Comparison of ENCODE assay signal across 9 cellular contexts in the genomic region with DNA sequence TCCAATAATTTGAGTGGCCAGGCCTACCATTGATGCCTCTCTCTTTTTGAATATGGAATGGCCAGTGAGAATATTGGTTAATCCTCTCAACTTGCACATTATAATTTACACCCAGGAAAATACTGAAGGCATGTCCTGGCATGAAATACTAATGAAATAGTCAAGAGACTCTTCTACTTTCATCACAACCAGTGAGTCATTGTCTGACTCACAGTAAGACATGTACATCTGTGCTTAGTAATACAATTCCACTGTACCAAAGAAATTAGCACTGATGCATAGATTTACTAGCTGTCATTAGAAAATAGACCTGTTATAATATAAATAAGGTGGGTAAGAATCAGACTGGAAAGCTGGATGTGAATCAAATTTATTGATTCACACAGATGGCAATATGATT. TPM values are rescaled to one million over a fixed set of nuclear protein-coding genes. Genes with fewer than 3 reads are reported as not detected.
DNase-seq lines count a peak whose midpoint lies in the region; ATAC-seq, FAIRE-seq and TF ChIP-seq lines count a peak whose summit lies in the region.
"Had no signal": no experiment of that assay in that cellular context is flagged by ENCODE, and none has a peak within 500 bp of the region (broad histone marks: within the 10 kb centered on the region; RNA-seq: fewer than 3 reads in every experiment).

No MANE protein-coding gene starts in this region.

- ATAC-seq in GM21825 (IDR thresholded peaks at IDR 0.05; ENCODE audit: unreplicated experiment) (peak; percentile 69), lower lobe of right lung (no peak)

- DNase-seq in D721Med (ENCODE audit: insufficient read length, low spot score) (no peak), NCI-H1417 treated with DMSO at 0.1 percent for 48 hours (lab: John Stamatoyannopoulos, UW) (peak; percentile 23), fibroblast of pulmonary artery (ENCODE audit: low read depth) (peak; percentile 70), T-helper 1 cell (no peak), lower lobe of right lung (no peak), frontal cortex (ENCODE audit: low spot score in 2 of 2) (no peak), putamen (ENCODE audit: low spot score) (no peak)

- intact Hi-C loops in lower lobe of right lung (cut with DNase I), result no loop called here

- H3K36me3 ChIP-seq in lower lobe of right lung, result no peaks in the 10 kb centered on the region

- FAIRE-seq in D721Med (lab: Jason Lieb, UNC) (peak; percentile 53), frontal cortex (lab: Jason Lieb, UNC) (no peak)

- H3K27me3 ChIP-seq in lower lobe of right lung (ENCODE audit: low read depth), result no peaks in the 10 kb centered on the region

- H3K4me3 ChIP-seq in fibroblast of pulmonary artery (replicated peaks; ENCODE audit: low read depth, low read length) (no peak overlapping the region), lower lobe of right lung (no peak overlapping the region)

- H3K4me1 ChIP-seq in lower lobe of right lung, result no peaks in the 10 kb centered on the region

- H3K9me3 ChIP-seq in lower lobe of right lung, result no peaks in the 10 kb centered on the region

- no peak overlapping the region for H3K27ac ChIP-seq in lower lobe of right lung

- TF ChIP-seq CTCF in D721Med (IDR thresholded peaks at IDR 0.05; ENCODE audit: insufficient read depth, missing control alignments), result no peak
- TF ChIP-seq CTCF in fibroblast of pulmonary artery (IDR thresholded peaks at IDR 0.05; ENCODE audit: low read length, missing control alignments), result no peak
- TF ChIP-seq CTCF in lower lobe of right lung (IDR thresholded peaks at IDR 0.05), result no peak

RNA-seq across cellular contexts. Expression of gene KCNC2, which starts 31.6 kb away (rescaled TPM):
- not detected for total RNA-seq in lower lobe of right lung
- 22.4 TPM for total RNA-seq in frontal cortex
- total RNA-seq: lung microvascular endothelial cell had no signal

Comparison
In these comparisons a context has a peak if more than half of its experiments do, and no peak if none do; other contexts are left out.
1. DNase-seq: peak in NCI-H1417 treated with DMSO at 0.1 percent for 48 hours (single experiment) and fibroblast of pulmonary artery (single experiment); none in D721Med (single experiment), T-helper 1 cell (0 of 5), lower lobe of right lung (single experiment), frontal cortex (0 of 2) and putamen (single experiment).
2. RNA of gene KCNC2, which starts 31.6 kb away (total RNA-seq): 22.4 TPM in frontal cortex (single experiment); not detected in lower lobe of right lung (single experiment); every median in the first group is over 10 times any median in the second.